12 cellular contexts compared by ENCODE assay signal in genomic region chr10:103910442-103911000, GRCh38. TPM values are rescaled to one million over a fixed set of nuclear protein-coding genes. Genes with fewer than 3 reads are reported as not detected.
DNase-seq lines count a peak whose midpoint lies in the region; ATAC-seq and TF ChIP-seq lines count a peak whose summit lies in the region.
"Had no signal": no experiment of that assay in that cellular context is flagged by ENCODE, and none has a peak within 500 bp of the region (broad histone marks: within the 10 kb centered on the region; RNA-seq: fewer than 3 reads in every experiment).

No MANE protein-coding gene starts in this region.

- ATAC-seq in GM18498 (IDR thresholded peaks at IDR 0.05; ENCODE audit: unreplicated experiment) (peak; percentile 2), left colon (no peak)

- DNase-seq in Peyer's patch (no peak), occipital lobe (lab: John Stamatoyannopoulos, UW) (no peak), left colon (no peak), posterior vena cava (ENCODE audit: low spot score) (no peak)
- DNase-seq in effector memory CD4-positive, alpha-beta T cell, result no peak
- DNase-seq in effector CD8-positive, alpha-beta T cell (lab: John Stamatoyannopoulos, UW), result no peak
- DNase-seq: caudate nucleus, HCEC 1CT, mucosa of descending colon, NCI-H1417 treated with DMSO at 0.1 percent for 48 hours had no signal

- H3K4me1 ChIP-seq in Peyer's patch, result peaks cover 5 to 22% (median 9%) of the 10 kb centered on the region in 4 donors
- peaks cover 66% of the 10 kb centered on the region for H3K4me1 ChIP-seq in effector memory CD4-positive, alpha-beta T cell (ENCODE audit: control insufficient read depth, insufficient read depth, low read length, poor library complexity, severe bottlenecking)

- no peak for TF ChIP-seq CTCF in Peyer's patch (IDR thresholded peaks at IDR 0.05)

- H3K27me3 ChIP-seq in Peyer's patch, result no peaks in the 10 kb centered on the region
- H3K27me3 ChIP-seq in effector memory CD4-positive, alpha-beta T cell (replicated peaks; ENCODE audit: control insufficient read depth, insufficient read depth, low read length, poor library complexity, severe bottlenecking), result no peaks in the 10 kb centered on the region

- H3K36me3 ChIP-seq in Peyer's patch, result no peaks in the 10 kb centered on the region
- no peaks in the 10 kb centered on the region for H3K36me3 ChIP-seq in effector memory CD4-positive, alpha-beta T cell (ENCODE audit: control insufficient read depth, insufficient read depth, low read length)

- TF ChIP-seq POLR2A in Peyer's patch (IDR thresholded peaks at IDR 0.05), result no peak

- H3K27ac ChIP-seq in Peyer's patch, result peak overlapping the region; percentile 53 to 72 (median 61)
- H3K27ac ChIP-seq in effector memory CD4-positive, alpha-beta T cell (ENCODE audit: insufficient read depth, low read length, poor library complexity, severe bottlenecking), result peak overlapping the region; percentile 69
- peak overlapping the region in 20 of 21 experiments; percentile 8 to 93 (median 68) for H3K27ac ChIP-seq in skin epidermis

- H3K4me3 ChIP-seq in Peyer's patch (no peak overlapping the region), skin epidermis (no peak overlapping the region)
- H3K4me3 ChIP-seq in effector memory CD4-positive, alpha-beta T cell (ENCODE audit: insufficient read depth, low read depth, low read length, poor library complexity, severe bottlenecking), result no peak overlapping the region
- H3K4me3 ChIP-seq: mucosa of descending colon had no signal

- H3K9me3 ChIP-seq in Peyer's patch, result no peaks in the 10 kb centered on the region
- peaks cover 6% of the 10 kb centered on the region for H3K9me3 ChIP-seq in effector memory CD4-positive, alpha-beta T cell (ENCODE audit: control insufficient read depth, low read length)

- intact Hi-C loops in left colon (cut with DNase I, micrococcal nuclease), result no loop called here
- intact Hi-C loops in posterior vena cava (cut with DNase I), result no loop called here

RNA-seq across cellular contexts. Expression of gene STN1, which starts 7.5 kb away (rescaled TPM):
- total RNA-seq in Peyer's patch (10 to 100 TPM in 3 of 4 donors, 1 to 10 TPM in 1; 9.5 to 37.1 (median 18.5) TPM), occipital lobe (3.1 TPM), left colon (10 to 100 TPM; 24.4 to 25.7 TPM), posterior vena cava (10 to 100 TPM; 18.2 to 18.6 TPM)

RNA-seq across cellular contexts. Expression of gene SH3PXD2A, which starts 55.1 kb away (rescaled TPM):
- total RNA-seq in Peyer's patch (10 to 100 TPM; 12.1 to 68.5 (median 21.7) TPM), occipital lobe (8.7 TPM), left colon (10 to 100 TPM; 48.5 to 49.4 TPM), posterior vena cava (10 to 100 TPM; 62.6 to 93.6 TPM)

RNA-seq across cellular contexts. Expression of gene SLK, which starts 56.4 kb away (rescaled TPM):
- total RNA-seq in Peyer's patch (10 to 100 TPM; 38.5 to 55.4 (median 52.6) TPM), occipital lobe (76.7 TPM), left colon (10 to 100 TPM; 42.1 to 53.9 TPM), posterior vena cava (10 to 100 TPM; 45.3 to 71.0 TPM)
